In genomic region chrY:18023897-18024296, GRCh38 we compare ENCODE assay signal across 14 cellular contexts. TPM values are rescaled to one million over a fixed set of nuclear protein-coding genes. Genes with fewer than 3 reads are reported as not detected.
"Had no signal": no experiment of that assay in that cellular context is flagged by ENCODE, and none has a peak within 500 bp of the region (broad histone marks: within the 10 kb centered on the region; RNA-seq: fewer than 3 reads in every experiment).

No MANE protein-coding gene starts in this region.

RNA-seq across cellular contexts. Expression of gene CDY2A, which starts 1.7 kb away (rescaled TPM):
- total RNA-seq: subcutaneous adipose tissue, suprapubic skin, temporal lobe, thyroid gland, tibial nerve, transverse colon, upper lobe of left lung, upper lobe of right lung, ureter, urinary bladder, uterus, vagina had no signal
- polyA plus RNA-seq: stomach, thymus, urinary bladder had no signal
